Comparison of ENCODE assay signal across 8 cellular contexts in genomic region chr3:132722165-132723023, GRCh38. TPM values are rescaled to one million over a fixed set of nuclear protein-coding genes. Genes with fewer than 3 reads are reported as not detected.
DNase-seq lines count a peak whose midpoint lies in the region; ATAC-seq and TF ChIP-seq lines count a peak whose summit lies in the region.

TSS of gene NPHP3 (minus strand) at chr3:132722409. CDS start at chr3:132722355, 54 bp downstream.

- H3K36me3 Mint-ChIP-seq in activated CD4-positive, alpha-beta T cell treated with anti-CD3 and anti-CD28 coated beads, Interleukin-2, amount 10 ng/mL, durations not matched to agents 24 days and 14 days (ENCODE audit: low read depth) = peaks cover 17% of the 10 kb centered on the region

- H3K4me1 Mint-ChIP-seq in activated CD4-positive, alpha-beta T cell treated with anti-CD3 and anti-CD28 coated beads, Interleukin-2, amount 10 ng/mL, durations not matched to agents 24 days and 14 days = peaks cover 30% of the 10 kb centered on the region

- peak; percentile 99 for DNase-seq in BE2C
- DNase-seq in GM19240 (ENCODE audit: insufficient read length, low spot score) = peak; percentile 58
- peak; percentile 76 for DNase-seq in NCI-H524 treated with DMSO at 0.1 percent for 48 hours (lab: John Stamatoyannopoulos, UW)
- DNase-seq in activated CD4-positive, alpha-beta T cell treated with anti-CD3 and anti-CD28 coated beads, Interleukin-2, amount 10 ng/mL, durations not matched to agents 24 days and 14 days = peak; percentile 96
- DNase-seq in colonic mucosa = peak; percentile 99
- peak; percentile 98 for DNase-seq in left kidney (ENCODE audit: low read depth, low spot score)
- DNase-seq in stimulated activated CD4-positive, alpha-beta T cell treated with anti-CD3 and anti-CD28 coated beads, Interleukin-2, amount 100 ng/mL, for 4 hours (ENCODE audit: low read depth) = peak; percentile 96

- peak; percentile 70 for ATAC-seq in HG03457 (IDR thresholded peaks at IDR 0.05; ENCODE audit: unreplicated experiment)

- H3K27me3 Mint-ChIP-seq in activated CD4-positive, alpha-beta T cell treated with anti-CD3 and anti-CD28 coated beads, Interleukin-2, amount 10 ng/mL, durations not matched to agents 24 days and 14 days = peaks cover 3% of the 10 kb centered on the region

- H3K9me3 Mint-ChIP-seq in activated CD4-positive, alpha-beta T cell treated with anti-CD3 and anti-CD28 coated beads, Interleukin-2, amount 10 ng/mL, durations not matched to agents 24 days and 14 days = no peaks in the 10 kb centered on the region

- TF ChIP-seq CTCF in BE2C (IDR thresholded peaks at IDR 0.05; ENCODE audit: low read depth, low read length) (no peak), colonic mucosa (IDR thresholded peaks at IDR 0.05) (no peak)

- no peaks in the 10 kb centered on the region for H3K9me3 ChIP-seq in BE2C
- H3K9me3 ChIP-seq in colonic mucosa = no peaks in the 10 kb centered on the region

- peak within 1 kb of the TSS; percentile 96 for H3K4me3 Mint-ChIP-seq in activated CD4-positive, alpha-beta T cell treated with anti-CD3 and anti-CD28 coated beads, Interleukin-2, amount 10 ng/mL, durations not matched to agents 24 days and 14 days

- H3K36me3 ChIP-seq in BE2C = no peaks in the 10 kb centered on the region
- H3K36me3 ChIP-seq in colonic mucosa = no peaks in the 10 kb centered on the region

- peak within 1 kb of the TSS; percentile 98 for H3K27ac ChIP-seq in colonic mucosa

- intact Hi-C loops in activated CD4-positive, alpha-beta T cell treated with anti-CD3 and anti-CD28 coated beads, Interleukin-2, amount 10 ng/mL, durations not matched to agents 24 days and 14 days (cut with micrococcal nuclease) = loop anchor here (1.0 to 5.0 kb wide), 8 partner anchors 62 to 1764 kb away; partner anchors contain the start of genes CDV3, CEP63, DNAJC13 and SRPRB
- intact Hi-C loops in colonic mucosa (cut with DNase I) = loop anchor here (10.0 kb wide), 1 partner anchor 1202 kb away; no protein-coding TSS in a partner anchor

- peak within 1 kb of the TSS; percentile 85 to 93 for H3K9ac ChIP-seq in colonic mucosa (ENCODE audit: low read depth in 2 of 2, low read length in 2 of 2)

- H3K4me1 ChIP-seq in BE2C (peaks cover 4% of the 10 kb centered on the region; the same call in 1 of the 2 replicates), colonic mucosa (peaks cover 5% of the 10 kb centered on the region)

- H3K27ac Mint-ChIP-seq in activated CD4-positive, alpha-beta T cell treated with anti-CD3 and anti-CD28 coated beads, Interleukin-2, amount 10 ng/mL, durations not matched to agents 24 days and 14 days = peak within 1 kb of the TSS; percentile 88

- peak within 1 kb of the TSS; percentile 69 for H3K4me3 ChIP-seq in BE2C (ENCODE audit: low read depth, low read length)
- peak within 1 kb of the TSS; percentile 94 for H3K4me3 ChIP-seq in colonic mucosa

- H3K27me3 ChIP-seq in BE2C (no peaks in the 10 kb centered on the region), colonic mucosa (no peaks in the 10 kb centered on the region)

RNA-seq across cellular contexts. Expression of gene NPHP3, which starts in this region (rescaled TPM):
- polyA plus RNA-seq in BE2C (2012; ENCODE audit: insufficient read depth, insufficient read length, low read depth) = 3.9 TPM
- total RNA-seq in activated CD4-positive, alpha-beta T cell treated with anti-CD3 and anti-CD28 coated beads, Interleukin-2, amount 10 ng/mL, durations not matched to agents 24 days and 14 days = 13.4 and 16.8 TPM in 2 replicates
- 10 to 100 TPM; 10.7 to 16.4 TPM for total RNA-seq in colonic mucosa

Comparison
In these comparisons a context has a peak if more than half of its experiments do, and no peak if none do; other contexts are left out.
1. Peak in every context shown above with its lines: DNase-seq, ATAC-seq, H3K4me3 ChIP-seq and H3K27ac ChIP-seq.